2 cellular contexts compared by ENCODE assay signal in the genomic region with DNA sequence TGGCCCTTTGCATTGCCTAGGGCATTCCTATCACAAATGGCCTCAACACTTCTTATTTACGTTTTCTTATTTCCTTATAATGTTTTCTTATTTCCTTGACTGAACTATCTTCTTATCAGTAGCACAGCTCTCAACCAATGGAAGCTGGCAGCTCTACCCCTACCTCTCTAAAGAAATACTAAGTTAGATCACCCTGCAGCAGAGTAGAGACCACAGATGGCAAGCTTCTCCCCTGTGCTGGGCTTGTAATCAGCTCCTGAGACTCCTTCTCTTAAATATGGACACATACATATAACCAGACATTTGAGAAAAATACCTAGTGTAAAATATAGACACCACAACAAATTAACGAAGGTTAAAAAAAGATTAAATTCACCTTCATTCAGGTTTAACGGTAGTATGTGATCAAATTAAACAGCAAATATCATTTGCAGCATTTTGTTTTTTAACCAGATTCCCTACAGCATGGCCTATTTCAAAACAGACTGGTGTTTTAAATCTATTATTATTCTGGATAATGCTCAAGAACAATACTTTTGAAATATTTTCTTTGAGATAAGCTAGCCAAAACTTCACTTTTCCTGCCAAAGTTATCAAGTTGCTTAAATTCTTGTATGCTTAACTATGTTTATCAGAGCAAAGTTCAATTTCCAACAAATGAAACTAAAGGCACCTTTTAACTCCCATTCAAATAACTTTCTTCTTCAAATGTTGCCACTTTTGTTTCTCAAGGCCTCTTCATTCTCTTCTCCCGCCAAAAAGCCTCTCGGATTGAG.
TF ChIP-seq lines count a peak whose summit lies in the region.

No MANE protein-coding gene starts in this region.

TF ChIP-seq in endothelial cell of umbilical vein, 7 proteins besides CTCF, POLR2A, EP300 and RAD21:
- TF ChIP-seq FOS (IDR thresholded peaks at IDR 0.05; ENCODE audit: borderline replicate concordance, insufficient read depth, low read length) (no peak), EZH2 (IDR thresholded peaks at IDR 0.05; ENCODE audit: borderline replicate concordance, low read depth, low read length, severe bottlenecking) (no peak), MYC (IDR thresholded peaks at IDR 0.05; ENCODE audit: low read depth, low read length) (no peak), POLR2AphosphoS5 (IDR thresholded peaks at IDR 0.05; ENCODE audit: insufficient read depth, low read depth, low read length) (no peak), GATA2 (IDR thresholded peaks at IDR 0.05; ENCODE audit: insufficient read depth, insufficient read length, low read depth, low read length) (no peak), JUN (IDR thresholded peaks at IDR 0.05; ENCODE audit: borderline replicate concordance, insufficient read depth, insufficient read length, low read depth) (no peak)
- TF ChIP-seq, protein P1, sequence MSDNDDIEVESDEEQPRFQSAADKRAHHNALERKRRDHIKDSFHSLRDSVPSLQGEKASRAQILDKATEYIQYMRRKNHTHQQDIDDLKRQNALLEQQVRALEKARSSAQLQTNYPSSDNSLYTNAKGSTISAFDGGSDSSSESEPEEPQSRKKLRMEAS (IDR thresholded peaks at IDR 0.05; ENCODE audit: insufficient read depth, insufficient read length), result no peak

TF ChIP-seq in liver, 16 proteins besides CTCF, POLR2A, EP300 and RAD21:
- TF ChIP-seq JUND (IDR thresholded peaks at IDR 0.05) (peak in 1 of 2 donors; percentile 56), NR2F2 (IDR thresholded peaks at IDR 0.05) (no peak), GABPA (IDR thresholded peaks at IDR 0.05 in 1 of 2, conservative IDR thresholded peaks at IDR 0.05 in 1 of 2) (no peak), HNF4G (IDR thresholded peaks at IDR 0.05) (peak; percentile 56), YY1 (IDR thresholded peaks at IDR 0.05) (peak; percentile 33), TAF1 (conservative IDR thresholded peaks at IDR 0.05) (no peak), FOXA1 (IDR thresholded peaks at IDR 0.05) (no peak), SP1 (IDR thresholded peaks at IDR 0.05) (peak; percentile 61), HNF4A (conservative IDR thresholded peaks at IDR 0.05) (peak; percentile 89 to 91), EGR1 (IDR thresholded peaks at IDR 0.05; ENCODE audit: low read depth in 2 of 2) (peak in 1 of 2 donors; percentile 30), RXRA (IDR thresholded peaks at IDR 0.05) (peak; percentile 34 to 71), FOXA2 (IDR thresholded peaks at IDR 0.05) (peak; percentile 59)
- TF ChIP-seq, protein P1 (IDR thresholded peaks at IDR 0.05), result peak; percentile 55
- TF ChIP-seq, protein P2, sequence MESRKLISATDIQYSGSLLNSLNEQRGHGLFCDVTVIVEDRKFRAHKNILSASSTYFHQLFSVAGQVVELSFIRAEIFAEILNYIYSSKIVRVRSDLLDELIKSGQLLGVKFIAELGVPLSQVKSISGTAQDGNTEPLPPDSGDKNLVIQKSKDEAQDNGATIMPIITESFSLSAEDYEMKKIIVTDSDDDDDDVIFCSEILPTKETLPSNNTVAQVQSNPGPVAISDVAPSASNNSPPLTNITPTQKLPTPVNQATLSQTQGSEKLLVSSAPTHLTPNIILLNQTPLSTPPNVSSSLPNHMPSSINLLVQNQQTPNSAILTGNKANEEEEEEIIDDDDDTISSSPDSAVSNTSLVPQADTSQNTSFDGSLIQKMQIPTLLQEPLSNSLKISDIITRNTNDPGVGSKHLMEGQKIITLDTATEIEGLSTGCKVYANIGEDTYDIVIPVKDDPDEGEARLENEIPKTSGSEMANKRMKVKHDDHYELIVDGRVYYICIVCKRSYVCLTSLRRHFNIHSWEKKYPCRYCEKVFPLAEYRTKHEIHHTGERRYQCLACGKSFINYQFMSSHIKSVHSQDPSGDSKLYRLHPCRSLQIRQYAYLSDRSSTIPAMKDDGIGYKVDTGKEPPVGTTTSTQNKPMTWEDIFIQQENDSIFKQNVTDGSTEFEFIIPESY (IDR thresholded peaks at IDR 0.05), result peak; percentile 68
- TF ChIP-seq, protein P3, sequence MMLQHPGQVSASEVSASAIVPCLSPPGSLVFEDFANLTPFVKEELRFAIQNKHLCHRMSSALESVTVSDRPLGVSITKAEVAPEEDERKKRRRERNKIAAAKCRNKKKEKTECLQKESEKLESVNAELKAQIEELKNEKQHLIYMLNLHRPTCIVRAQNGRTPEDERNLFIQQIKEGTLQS (IDR thresholded peaks at IDR 0.05), result no peak
- TF ChIP-seq, protein P4, sequence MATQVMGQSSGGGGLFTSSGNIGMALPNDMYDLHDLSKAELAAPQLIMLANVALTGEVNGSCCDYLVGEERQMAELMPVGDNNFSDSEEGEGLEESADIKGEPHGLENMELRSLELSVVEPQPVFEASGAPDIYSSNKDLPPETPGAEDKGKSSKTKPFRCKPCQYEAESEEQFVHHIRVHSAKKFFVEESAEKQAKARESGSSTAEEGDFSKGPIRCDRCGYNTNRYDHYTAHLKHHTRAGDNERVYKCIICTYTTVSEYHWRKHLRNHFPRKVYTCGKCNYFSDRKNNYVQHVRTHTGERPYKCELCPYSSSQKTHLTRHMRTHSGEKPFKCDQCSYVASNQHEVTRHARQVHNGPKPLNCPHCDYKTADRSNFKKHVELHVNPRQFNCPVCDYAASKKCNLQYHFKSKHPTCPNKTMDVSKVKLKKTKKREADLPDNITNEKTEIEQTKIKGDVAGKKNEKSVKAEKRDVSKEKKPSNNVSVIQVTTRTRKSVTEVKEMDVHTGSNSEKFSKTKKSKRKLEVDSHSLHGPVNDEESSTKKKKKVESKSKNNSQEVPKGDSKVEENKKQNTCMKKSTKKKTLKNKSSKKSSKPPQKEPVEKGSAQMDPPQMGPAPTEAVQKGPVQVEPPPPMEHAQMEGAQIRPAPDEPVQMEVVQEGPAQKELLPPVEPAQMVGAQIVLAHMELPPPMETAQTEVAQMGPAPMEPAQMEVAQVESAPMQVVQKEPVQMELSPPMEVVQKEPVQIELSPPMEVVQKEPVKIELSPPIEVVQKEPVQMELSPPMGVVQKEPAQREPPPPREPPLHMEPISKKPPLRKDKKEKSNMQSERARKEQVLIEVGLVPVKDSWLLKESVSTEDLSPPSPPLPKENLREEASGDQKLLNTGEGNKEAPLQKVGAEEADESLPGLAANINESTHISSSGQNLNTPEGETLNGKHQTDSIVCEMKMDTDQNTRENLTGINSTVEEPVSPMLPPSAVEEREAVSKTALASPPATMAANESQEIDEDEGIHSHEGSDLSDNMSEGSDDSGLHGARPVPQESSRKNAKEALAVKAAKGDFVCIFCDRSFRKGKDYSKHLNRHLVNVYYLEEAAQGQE (IDR thresholded peaks at IDR 0.05), result no peak
